ENCODE assay signal across 10 cellular contexts in the genomic region with DNA sequence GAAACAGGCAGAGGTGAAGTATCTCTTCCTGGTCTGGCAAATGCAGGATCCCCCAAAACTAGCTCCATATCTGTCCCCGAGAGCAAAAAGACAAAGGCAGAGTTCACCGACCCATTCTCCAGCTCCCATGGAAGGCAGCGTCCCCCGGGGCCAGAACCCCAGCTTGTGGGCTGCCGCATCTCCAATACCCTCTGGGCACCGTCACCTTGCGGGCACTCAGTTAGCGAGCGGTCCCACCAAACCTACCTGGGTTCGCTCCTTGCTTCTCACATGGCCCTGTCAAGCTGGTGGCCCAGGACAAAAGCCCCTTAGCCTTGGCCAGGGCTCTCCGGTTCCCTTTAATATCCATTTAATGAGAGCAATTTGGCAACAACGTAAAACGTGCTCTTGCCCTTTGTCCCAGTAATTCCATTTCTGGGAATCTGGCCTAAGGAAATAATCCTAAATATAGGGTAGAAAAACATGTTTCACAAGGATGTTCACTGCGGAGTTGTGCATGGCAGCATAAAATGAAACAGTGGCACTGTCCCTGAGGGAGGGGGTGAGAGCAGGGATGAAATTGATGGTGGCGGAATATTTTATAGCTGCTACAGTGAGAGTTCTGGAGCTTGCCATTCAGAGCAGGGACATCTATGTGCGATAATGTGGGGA.
DNase-seq lines count a peak whose midpoint lies in the region; ATAC-seq and TF ChIP-seq lines count a peak whose summit lies in the region.
"Had no signal": no experiment of that assay in that cellular context is flagged by ENCODE, and none has a peak within 500 bp of the region (broad histone marks: within the 10 kb centered on the region; RNA-seq: fewer than 3 reads in every experiment).

No MANE protein-coding gene starts in this region.

- H3K27me3 ChIP-seq in ACC112 (ENCODE audit: insufficient read depth, low read length) (no peaks in the 10 kb centered on the region), esophagus squamous epithelium (no peaks in the 10 kb centered on the region), neuronal stem cell (ENCODE audit: control insufficient read depth in 3 of 3, insufficient read depth in 3 of 3, low read depth in 1 of 3, low read length in 3 of 3) (no peaks in the 10 kb centered on the region), MG63 (no peaks in the 10 kb centered on the region)
- H3K27me3 ChIP-seq: thyroid gland had no signal

- H2AK5ac ChIP-seq in neuronal stem cell (ENCODE audit: low read depth, low read length) = peak overlapping the region; percentile 26

- H3K27ac ChIP-seq in ACC112 (ENCODE audit: low read depth, low read length) (peak overlapping the region; percentile 17; the same call in 1 of the 2 replicates), RWPE1 (peak overlapping the region; percentile 87), esophagus squamous epithelium (peak overlapping the region; percentile 75 to 89 (median 85)), neuronal stem cell (replicated peaks; ENCODE audit: low read length) (no peak overlapping the region)

- H2BK5ac ChIP-seq in neuronal stem cell (ENCODE audit: low read length) = no peak overlapping the region

- H3K36me3 Mint-ChIP-seq in WTC11 = no peaks in the 10 kb centered on the region

- no peak overlapping the region for H4K8ac ChIP-seq in neuronal stem cell (ENCODE audit: low read depth, low read length)

- H3K27me3 Mint-ChIP-seq in WTC11 (ENCODE audit: low read depth) = no peaks in the 10 kb centered on the region

- intact Hi-C loops in esophagus squamous epithelium (cut with DNase I) = no loop called here

- no peak overlapping the region for H3K4me3 Mint-ChIP-seq in WTC11

- CTCF ChIA-PET in RWPE1 (lab: Yijun Ruan, JAX) (interaction anchor here (0.6 kb wide), 1 partner anchor 110 kb away, joined by 3 read pairs; no protein-coding TSS in a partner anchor), WTC11 (lab: Charles Lee) (interaction anchor here (1.2 to 2.4 kb wide), 3 partner anchors 16 to 128 kb away, joined by 3 to 9 read pairs (median 7); no protein-coding TSS in a partner anchor)

- no peak for TF ChIP-seq POLR2A in esophagus squamous epithelium (IDR thresholded peaks at IDR 0.05)

- no peak overlapping the region for H2BK15ac ChIP-seq in neuronal stem cell (ENCODE audit: low read length)

- H3K4ac ChIP-seq in neuronal stem cell (ENCODE audit: low read length) = no peak overlapping the region

- DNase-seq in RWPE1 (ENCODE audit: low spot score) (no peak), esophagus squamous epithelium (lab: John Stamatoyannopoulos, UW) (no peak), neuronal stem cell (ENCODE audit: low spot score) (no peak), WTC11 (ENCODE audit: low spot score) (no peak), SHP77 (lab: John Stamatoyannopoulos, UW) (no peak), MG63 (no peak)
- DNase-seq: Right ventricle myocardium superior, thyroid gland had no signal

- no peak overlapping the region for H3K4me2 ChIP-seq in neuronal stem cell (ENCODE audit: insufficient read depth, low read length, poor library complexity, severe bottlenecking)

- no peak overlapping the region for H3K14ac ChIP-seq in neuronal stem cell (ENCODE audit: low read length)

- H3K23ac ChIP-seq in neuronal stem cell (ENCODE audit: low read depth, low read length, poor library complexity) = peak overlapping the region; percentile 28

- H2AFZ ChIP-seq in ACC112 (ENCODE audit: low read length, unreplicated experiment) (no peak overlapping the region), neuronal stem cell (ENCODE audit: low read length) (no peak overlapping the region)

- no peak overlapping the region; the same call in 1 of the 2 replicates for H3K27ac Mint-ChIP-seq in WTC11

- TF ChIP-seq CTCF in RWPE1 (conservative IDR thresholded peaks at IDR 0.05; ENCODE audit: low read depth) (no peak), esophagus squamous epithelium (IDR thresholded peaks at IDR 0.05) (no peak), WTC11 (IDR thresholded peaks at IDR 0.05) (no peak)

- no peaks in the 10 kb centered on the region for H3K36me3 ChIP-seq in ACC112 (ENCODE audit: insufficient read depth, low read length)
- no peaks in the 10 kb centered on the region for H3K36me3 ChIP-seq in esophagus squamous epithelium
- H3K36me3 ChIP-seq in neuronal stem cell (replicated peaks in 1 of 2; ENCODE audit: control insufficient read depth in 2 of 2, insufficient read depth in 2 of 2, low read length in 2 of 2) = no peaks in the 10 kb centered on the region
- H3K36me3 ChIP-seq in MG63 = no peaks in the 10 kb centered on the region
- H3K36me3 ChIP-seq: thyroid gland had no signal

- peaks cover 2% of the 10 kb centered on the region for H3K79me1 ChIP-seq in neuronal stem cell (ENCODE audit: low read depth, low read length)

- no peak overlapping the region for H2BK12ac ChIP-seq in neuronal stem cell (ENCODE audit: low read length)

- no peak overlapping the region for H3K9ac ChIP-seq in neuronal stem cell (ENCODE audit: low read depth, low read length, poor library complexity)

- H3K4me1 Mint-ChIP-seq in WTC11 = peaks cover 27% of the 10 kb centered on the region

- H3K9me3 ChIP-seq in esophagus squamous epithelium (no peaks in the 10 kb centered on the region), neuronal stem cell (replicated peaks in 1 of 2; ENCODE audit: control insufficient read depth in 2 of 2, insufficient read depth in 1 of 2, low read depth in 1 of 2, low read length in 2 of 2) (no peaks in the 10 kb centered on the region), MG63 (no peaks in the 10 kb centered on the region)
- H3K9me3 ChIP-seq: thyroid gland had no signal

- peaks cover 4% of the 10 kb centered on the region for H3K79me2 ChIP-seq in ACC112 (ENCODE audit: control insufficient read depth, insufficient read depth, low read length, unreplicated experiment)

- H3K4me3 ChIP-seq in ACC112 (ENCODE audit: low read depth, low read length) = no peak overlapping the region
- H3K4me3 ChIP-seq in esophagus squamous epithelium = peak overlapping the region in 1 of 4 donors; percentile 1
- no peak overlapping the region for H3K4me3 ChIP-seq in neuronal stem cell (ENCODE audit: low read length in 2 of 2)
- no peak overlapping the region for H3K4me3 ChIP-seq in MG63
- H3K4me3 ChIP-seq: thyroid gland had no signal

- peak overlapping the region; percentile 63 for H3K18ac ChIP-seq in neuronal stem cell (ENCODE audit: low read length)

- no peak overlapping the region for H2BK120ac ChIP-seq in neuronal stem cell (ENCODE audit: low read depth, low read length)

- ATAC-seq in WTC11 (no peak), HG03039 (IDR thresholded peaks at IDR 0.05; ENCODE audit: unreplicated experiment) (no peak)

- H3K4me1 ChIP-seq in ACC112 (ENCODE audit: control insufficient read depth, insufficient read depth, low read length, unreplicated experiment) (peaks cover 38% of the 10 kb centered on the region), esophagus squamous epithelium (peaks cover 38 to 92% (median 40%) of the 10 kb centered on the region in 3 donors), neuronal stem cell (ENCODE audit: control insufficient read depth in 2 of 2, insufficient read depth in 1 of 2, low read depth in 1 of 2, low read length in 2 of 2) (peaks cover 11 to 12% of the 10 kb centered on the region in 2 donors)

- no peaks in the 10 kb centered on the region for H3K9me3 Mint-ChIP-seq in WTC11

- 39 to 53% methylated on average over 15 to 16 of the region's 16 CpGs for WGBS in esophagus squamous epithelium, 2 donors
- no CpG with 5 or more reads among the region's 16 CpGs for WGBS in neuronal stem cell (ENCODE audit: extremely low coverage in 2 of 2, insufficient read length in 2 of 2, insufficient replicate concordance in 1 of 2), 2 donors

- POLR2A ChIA-PET in RWPE1 (lab: Yijun Ruan, JAX; ENCODE audit: low non-redundant PET) = no interaction called here
- POLR2A ChIA-PET in WTC11 (lab: Charles Lee) = interaction anchor here (0.6 kb wide), 1 partner anchor 98 kb away, joined by 7 read pairs; no protein-coding TSS in a partner anchor

- no peak overlapping the region for H4K91ac ChIP-seq in neuronal stem cell (ENCODE audit: low read depth, low read length, poor library complexity)

TF ChIP-seq in WTC11, 78 proteins besides CTCF, POLR2A, EP300 and RAD21 (continues in another document):
- TF ChIP-seq, protein P1, sequence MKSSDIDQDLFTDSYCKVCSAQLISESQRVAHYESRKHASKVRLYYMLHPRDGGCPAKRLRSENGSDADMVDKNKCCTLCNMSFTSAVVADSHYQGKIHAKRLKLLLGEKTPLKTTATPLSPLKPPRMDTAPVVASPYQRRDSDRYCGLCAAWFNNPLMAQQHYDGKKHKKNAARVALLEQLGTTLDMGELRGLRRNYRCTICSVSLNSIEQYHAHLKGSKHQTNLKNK (CRISPR knock-in tag; IDR thresholded peaks at IDR 0.05) = no peak
- TF ChIP-seq ZNF219 (CRISPR knock-in tag; IDR thresholded peaks at IDR 0.05; ENCODE audit: borderline replicate concordance) (no peak), CREB1 (CRISPR knock-in tag; IDR thresholded peaks at IDR 0.05) (no peak), ZNF317 (CRISPR knock-in tag; IDR thresholded peaks at IDR 0.05; ENCODE audit: borderline replicate concordance, low read depth) (no peak), FOXJ3 (CRISPR knock-in tag; IDR thresholded peaks at IDR 0.05; ENCODE audit: borderline replicate concordance) (no peak), ELF4 (CRISPR knock-in tag; IDR thresholded peaks at IDR 0.05; ENCODE audit: low read depth) (no peak), ZNF671 (CRISPR knock-in tag; IDR thresholded peaks at IDR 0.05) (no peak)
- TF ChIP-seq, protein P2, sequence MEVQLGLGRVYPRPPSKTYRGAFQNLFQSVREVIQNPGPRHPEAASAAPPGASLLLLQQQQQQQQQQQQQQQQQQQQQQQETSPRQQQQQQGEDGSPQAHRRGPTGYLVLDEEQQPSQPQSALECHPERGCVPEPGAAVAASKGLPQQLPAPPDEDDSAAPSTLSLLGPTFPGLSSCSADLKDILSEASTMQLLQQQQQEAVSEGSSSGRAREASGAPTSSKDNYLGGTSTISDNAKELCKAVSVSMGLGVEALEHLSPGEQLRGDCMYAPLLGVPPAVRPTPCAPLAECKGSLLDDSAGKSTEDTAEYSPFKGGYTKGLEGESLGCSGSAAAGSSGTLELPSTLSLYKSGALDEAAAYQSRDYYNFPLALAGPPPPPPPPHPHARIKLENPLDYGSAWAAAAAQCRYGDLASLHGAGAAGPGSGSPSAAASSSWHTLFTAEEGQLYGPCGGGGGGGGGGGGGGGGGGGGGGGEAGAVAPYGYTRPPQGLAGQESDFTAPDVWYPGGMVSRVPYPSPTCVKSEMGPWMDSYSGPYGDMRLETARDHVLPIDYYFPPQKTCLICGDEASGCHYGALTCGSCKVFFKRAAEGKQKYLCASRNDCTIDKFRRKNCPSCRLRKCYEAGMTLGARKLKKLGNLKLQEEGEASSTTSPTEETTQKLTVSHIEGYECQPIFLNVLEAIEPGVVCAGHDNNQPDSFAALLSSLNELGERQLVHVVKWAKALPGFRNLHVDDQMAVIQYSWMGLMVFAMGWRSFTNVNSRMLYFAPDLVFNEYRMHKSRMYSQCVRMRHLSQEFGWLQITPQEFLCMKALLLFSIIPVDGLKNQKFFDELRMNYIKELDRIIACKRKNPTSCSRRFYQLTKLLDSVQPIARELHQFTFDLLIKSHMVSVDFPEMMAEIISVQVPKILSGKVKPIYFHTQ (CRISPR knock-in tag; IDR thresholded peaks at IDR 0.05) = no peak
